In genomic region chr1:148388260-148389026, GRCh38 we compare ENCODE assay signal across 1 cellular context.
TF ChIP-seq lines count a peak whose summit lies in the region.

No MANE protein-coding gene starts in this region.

TF ChIP-seq in K562, 482 proteins besides CTCF, POLR2A, EP300 and RAD21 (continued from another document and continues in another):
- peak; percentile 92 for TF ChIP-seq CEBPB (tag; IDR thresholded peaks at IDR 0.05)
- TF ChIP-seq U2AF1 (optimal IDR thresholded peaks at IDR 0.05; ENCODE audit: low read depth, low read length) = no peak
- TF ChIP-seq FOXJ3 (CRISPR knock-in tag; IDR thresholded peaks at IDR 0.05) = no peak
- TF ChIP-seq ZBTB1 (CRISPR knock-in tag; IDR thresholded peaks at IDR 0.05; ENCODE audit: borderline replicate concordance, low read depth) = no peak
- no peak for TF ChIP-seq HDAC6 (IDR thresholded peaks at IDR 0.05; ENCODE audit: low read depth, low read length)
- TF ChIP-seq RFX5 (IDR thresholded peaks at IDR 0.05; ENCODE audit: low read depth, low read length) = no peak
- 0 out of 4 replicates have a peak, but pooled peaks of 1 of the 2 experiments have one; percentile 10 for TF ChIP-seq SIX5 (IDR thresholded peaks at IDR 0.05; ENCODE audit: borderline replicate concordance in 1 of 2, insufficient read depth in 1 of 2, low read depth in 1 of 2, low read length in 2 of 2)
- TF ChIP-seq ZBTB40 (IDR thresholded peaks at IDR 0.05) = peak; percentile 80
- no peak for TF ChIP-seq ZBTB40 (CRISPR knock-in tag; IDR thresholded peaks at IDR 0.05)
- TF ChIP-seq NCOR1 (IDR thresholded peaks at IDR 0.05) = peak; percentile 91
- TF ChIP-seq HDGF (IDR thresholded peaks at IDR 0.05) = no peak
- TF ChIP-seq MYNN (IDR thresholded peaks at IDR 0.05) = peak; percentile 73
- TF ChIP-seq MYNN (CRISPR knock-in tag; IDR thresholded peaks at IDR 0.05) = no peak
- TF ChIP-seq POLR3A (IDR thresholded peaks at IDR 0.05; ENCODE audit: borderline replicate concordance, extremely low read depth, insufficient read depth, insufficient read length) = no peak
- 0 out of 2 replicates have a peak, but pooled peaks have one; percentile 79 for TF ChIP-seq THAP7 (CRISPR knock-in tag; IDR thresholded peaks at IDR 0.05)
- no peak; the same call in 1 of the 2 replicates for TF ChIP-seq HDAC2 (IDR thresholded peaks at IDR 0.05)
- peak; percentile 98 for TF ChIP-seq CGGBP1 (CRISPR knock-in tag; IDR thresholded peaks at IDR 0.05)
- peak; percentile 97 for TF ChIP-seq POLR2H (tag; IDR thresholded peaks at IDR 0.05; ENCODE audit: low read depth)
- peak; percentile 66 for TF ChIP-seq CBFA2T2 (conservative IDR thresholded peaks at IDR 0.05)
- TF ChIP-seq ZNF79 (CRISPR knock-in tag; IDR thresholded peaks at IDR 0.05; ENCODE audit: low read depth) = no peak
- TF ChIP-seq ZKSCAN8 (CRISPR knock-in tag; IDR thresholded peaks at IDR 0.05) = no peak; the same call in 1 of the 2 replicates
- no peak for TF ChIP-seq SMARCC2 (IDR thresholded peaks at IDR 0.05; ENCODE audit: low read depth)
- TF ChIP-seq ZNF699 (CRISPR knock-in tag; IDR thresholded peaks at IDR 0.05; ENCODE audit: insufficient replicate concordance) = no peak
- TF ChIP-seq L3MBTL2 (IDR thresholded peaks at IDR 0.05) = peak; percentile 93
- no peak for TF ChIP-seq IRF1 (CRISPR knock-in tag; IDR thresholded peaks at IDR 0.05; ENCODE audit: borderline replicate concordance)
- no peak for TF ChIP-seq TSC22D4 (tag; IDR thresholded peaks at IDR 0.05)
- TF ChIP-seq NCOA2 (IDR thresholded peaks at IDR 0.05; ENCODE audit: partially characterized antibody in 2 of 2) = no peak
- no peak; the same call in 1 of the 2 replicates for TF ChIP-seq REST (CRISPR knock-in tag; IDR thresholded peaks at IDR 0.05; ENCODE audit: low read depth)
- TF ChIP-seq CBFB (CRISPR knock-in tag; IDR thresholded peaks at IDR 0.05) = no peak
- no peak for TF ChIP-seq WHSC1 (IDR thresholded peaks at IDR 0.05; ENCODE audit: low read length)
- no peak for TF ChIP-seq PBX2 (CRISPR knock-in tag; IDR thresholded peaks at IDR 0.05; ENCODE audit: low read depth)
- TF ChIP-seq PBX2 (tag; conservative IDR thresholded peaks at IDR 0.05; ENCODE audit: low read depth) = no peak
- no peak for TF ChIP-seq SIRT6 (IDR thresholded peaks at IDR 0.05; ENCODE audit: low read depth, low read length)
- peak; percentile 93 for TF ChIP-seq ZNF551 (CRISPR knock-in tag; IDR thresholded peaks at IDR 0.05)
- no peak for TF ChIP-seq IFI16 (CRISPR knock-in tag; IDR thresholded peaks at IDR 0.05)
- TF ChIP-seq GTF2F1 (IDR thresholded peaks at IDR 0.05; ENCODE audit: low read depth, low read length) = peak; percentile 94
- TF ChIP-seq CCNT2 (IDR thresholded peaks at IDR 0.05; ENCODE audit: borderline replicate concordance, extremely low read depth, insufficient read length, low read depth, low read length) = peak; percentile 59
- TF ChIP-seq RBM22 (IDR thresholded peaks at IDR 0.05; ENCODE audit: low read depth, low read length, poor library complexity, severe bottlenecking) = no peak
- no peak for TF ChIP-seq ADNP (tag; IDR thresholded peaks at IDR 0.05)
- TF ChIP-seq GTF2E2 (tag; IDR thresholded peaks at IDR 0.05) = peak; percentile 98
- TF ChIP-seq ZMIZ1 (IDR thresholded peaks at IDR 0.05; ENCODE audit: low read depth in 2 of 2, low read length in 2 of 2) = peak in 1 of 2 experiments; percentile 98; a peak in 2 of 4 replicates
- no peak for TF ChIP-seq ID3 (CRISPR knock-in tag; IDR thresholded peaks at IDR 0.05)
- no peak for TF ChIP-seq ID3 (tag; IDR thresholded peaks at IDR 0.05)
